8 cellular contexts compared by ENCODE assay signal in genomic region chr1:167454304-167454928, GRCh38.
A peak's percentile ranks its signal among the peaks of the same experiment; 100 is the strongest.
DNase-seq lines count a peak whose midpoint lies in the region; ATAC-seq and TF ChIP-seq lines count a peak whose summit lies in the region.

No MANE protein-coding gene starts in this region.

- H3K4me3 Mint-ChIP-seq in activated CD4-positive, alpha-beta memory T cell treated with anti-CD3 and anti-CD28 coated beads for 36 hours: peak overlapping the region; percentile 78
- H3K4me3 Mint-ChIP-seq in stimulated activated memory B cell treated with anti-CD40 and anti-IgM and Interleukin-4, amounts not matched to agents 10 μg/mL and 1 μg/mL and 100 μg/mL, for 72 hours: peak overlapping the region; percentile 82

- peak; percentile 73 for DNase-seq in activated effector memory CD4-positive, alpha-beta T cell treated with anti-CD3 and anti-CD28 coated beads, Interleukin-2, amount 50 U/mL, for 16 hours
- DNase-seq in activated effector memory CD4-positive, alpha-beta T cell treated with Interleukin-2 at 50 U/mL for 16 hours: no peak
- peak; percentile 44 for DNase-seq in activated CD4-positive, alpha-beta memory T cell treated with anti-CD3 and anti-CD28 coated beads for 36 hours
- DNase-seq in right atrium auricular region (ENCODE audit: low spot score): no peak
- DNase-seq in GM19238 (ENCODE audit: insufficient read length, low spot score): no peak

- peak overlapping the region; percentile 57 to 62 for H3K4me3 ChIP-seq in right atrium auricular region

- no peaks in the 10 kb centered on the region for H3K27me3 ChIP-seq in right atrium auricular region

- POLR2A ChIA-PET in activated CD4-positive, alpha-beta memory T cell treated with anti-CD3 and anti-CD28 coated beads for 36 hours (lab: Charles Lee): interaction anchor here (0.5 to 7.2 kb wide), 11 partner anchors 11 to 474 kb away, joined by 3 to 58 read pairs (median 5); partner anchors contain the start of genes CD247 and POU2F1

- H3K4me1 Mint-ChIP-seq in activated CD4-positive, alpha-beta memory T cell treated with anti-CD3 and anti-CD28 coated beads for 36 hours (ENCODE audit: low read depth): peaks cover 60% of the 10 kb centered on the region
- H3K4me1 Mint-ChIP-seq in stimulated activated memory B cell treated with anti-CD40 and anti-IgM and Interleukin-4, amounts not matched to agents 10 μg/mL and 1 μg/mL and 100 μg/mL, for 72 hours: peaks cover 19% of the 10 kb centered on the region

- no peak for TF ChIP-seq CTCF in right atrium auricular region (IDR thresholded peaks at IDR 0.05)

- peak overlapping the region; percentile 85 to 94 for H3K27ac ChIP-seq in right atrium auricular region

- no peaks in the 10 kb centered on the region for H3K9me3 Mint-ChIP-seq in activated CD4-positive, alpha-beta memory T cell treated with anti-CD3 and anti-CD28 coated beads for 36 hours
- H3K9me3 Mint-ChIP-seq in stimulated activated memory B cell treated with anti-CD40 and anti-IgM and Interleukin-4, amounts not matched to agents 10 μg/mL and 1 μg/mL and 100 μg/mL, for 72 hours: no peaks in the 10 kb centered on the region

- H3K36me3 Mint-ChIP-seq in activated CD4-positive, alpha-beta memory T cell treated with anti-CD3 and anti-CD28 coated beads for 36 hours: peaks cover 11% of the 10 kb centered on the region
- H3K36me3 Mint-ChIP-seq in stimulated activated memory B cell treated with anti-CD40 and anti-IgM and Interleukin-4, amounts not matched to agents 10 μg/mL and 1 μg/mL and 100 μg/mL, for 72 hours: no peaks in the 10 kb centered on the region

- intact Hi-C loops in activated CD4-positive, alpha-beta memory T cell treated with anti-CD3 and anti-CD28 coated beads for 36 hours (cut with micrococcal nuclease): no loop called here

- no peak for ATAC-seq in stimulated activated memory B cell treated with anti-CD40 and anti-IgM and Interleukin-4, amounts not matched to agents 10 μg/mL and 1 μg/mL and 100 μg/mL, for 72 hours
- ATAC-seq in GM18868 (IDR thresholded peaks at IDR 0.05; ENCODE audit: unreplicated experiment) (no peak), GM18520 (IDR thresholded peaks at IDR 0.05; ENCODE audit: unreplicated experiment) (no peak)

- no peaks in the 10 kb centered on the region for H3K4me1 ChIP-seq in right atrium auricular region

- CTCF ChIA-PET in activated CD4-positive, alpha-beta memory T cell treated with anti-CD3 and anti-CD28 coated beads for 36 hours (lab: Charles Lee): interaction anchor here (1.2 to 4.4 kb wide), 9 partner anchors 7 to 101 kb away, joined by 3 to 39 read pairs (median 7); partner anchors contain the start of gene CD247

- no peaks in the 10 kb centered on the region for H3K27me3 Mint-ChIP-seq in activated CD4-positive, alpha-beta memory T cell treated with anti-CD3 and anti-CD28 coated beads for 36 hours
- no peaks in the 10 kb centered on the region for H3K27me3 Mint-ChIP-seq in stimulated activated memory B cell treated with anti-CD40 and anti-IgM and Interleukin-4, amounts not matched to agents 10 μg/mL and 1 μg/mL and 100 μg/mL, for 72 hours

- H3K36me3 ChIP-seq in right atrium auricular region: no peaks in the 10 kb centered on the region

- H3K9me3 ChIP-seq in right atrium auricular region: no peaks in the 10 kb centered on the region

- peak overlapping the region; percentile 84 for H3K27ac Mint-ChIP-seq in activated CD4-positive, alpha-beta memory T cell treated with anti-CD3 and anti-CD28 coated beads for 36 hours
- peak overlapping the region; percentile 77 for H3K27ac Mint-ChIP-seq in stimulated activated memory B cell treated with anti-CD40 and anti-IgM and Interleukin-4, amounts not matched to agents 10 μg/mL and 1 μg/mL and 100 μg/mL, for 72 hours

Comparison
In these comparisons a context has a peak if more than half of its experiments do, and no peak if none do; other contexts are left out.
1. DNase-seq: peak in activated effector memory CD4-positive, alpha-beta T cell treated with anti-CD3 and anti-CD28 coated beads, Interleukin-2, amount 50 U/mL, for 16 hours (single experiment) and activated CD4-positive, alpha-beta memory T cell treated with anti-CD3 and anti-CD28 coated beads for 36 hours (single experiment); none in activated effector memory CD4-positive, alpha-beta T cell treated with Interleukin-2 at 50 U/mL for 16 hours (single experiment), right atrium auricular region (single experiment) and GM19238 (single experiment).